In genomic region chr17:37160940-37161339, GRCh38 we compare ENCODE assay signal across 24 cellular contexts.
A peak's percentile ranks its signal among the peaks of the same experiment; 100 is the strongest.
DNase-seq lines count a peak whose midpoint lies in the region; ATAC-seq, FAIRE-seq and TF ChIP-seq lines count a peak whose summit lies in the region.
"Had no signal": no experiment of that assay in that cellular context is flagged by ENCODE, and none has a peak within 500 bp of the region (broad histone marks: within the 10 kb centered on the region; RNA-seq: fewer than 3 reads in every experiment).

No MANE protein-coding gene starts in this region.

- intact Hi-C loops in mammary epithelial cell (cut with micrococcal nuclease) (no loop called here), gastrocnemius medialis (cut with DNase I; ENCODE audit: low total_unique reads) (no loop called here), left colon (cut with DNase I, micrococcal nuclease) (no loop called here)
- intact Hi-C loops in CD4-positive, alpha-beta memory T cell (cut with micrococcal nuclease): no loop called here

- H3K36me3 Mint-ChIP-seq in CD4-positive, alpha-beta memory T cell: peaks cover 17 to 48% of the 10 kb centered on the region in 2 donors

- peak overlapping the region in 1 of 7 donors; percentile 33 for H3K27ac Mint-ChIP-seq in CD4-positive, alpha-beta memory T cell
- H3K27ac Mint-ChIP-seq: activated naive CD4-positive, alpha-beta T cell treated with anti-CD3 and anti-CD28 coated beads, Interleukin-2, amount 50 U/mL, for 72 hours; endodermal cell; stimulated activated naive B cell treated with anti-CD40 and anti-IgM and Interleukin-4, amounts not matched to agents 10 μg/mL and 1 μg/mL and 100 μg/mL, for 72 hours; T-helper 2 cell treated with Interferon-gamma antibody and Interleukin-4, amounts not matched to agents 5 μg/mL and 100 μg/mL, for 36 hours had no signal

- BruUV-seq in mammary epithelial cell (replicated peaks; lab: Mats Ljungman, UMichigan): no TSS peak

- ATAC-seq in A549 (peak; percentile 6 to 42; a peak in 3 of 6 replicates), foreskin keratinocyte (peak; percentile 27), GM18519 (IDR thresholded peaks at IDR 0.05; ENCODE audit: low FRiP score, unreplicated experiment) (no peak), gastrocnemius medialis (no peak), left colon (no peak)
- ATAC-seq: activated naive CD4-positive, alpha-beta T cell treated with anti-CD3 and anti-CD28 coated beads, Interleukin-2, amount 50 U/mL, for 72 hours; stimulated activated naive B cell treated with anti-CD40 and anti-IgM and Interleukin-4, amounts not matched to agents 10 μg/mL and 1 μg/mL and 100 μg/mL, for 72 hours had no signal

- H2AFZ ChIP-seq in mammary epithelial cell (ENCODE audit: low read depth, low read length): no peak overlapping the region

- no peaks in the 10 kb centered on the region for H4K20me1 ChIP-seq in mammary epithelial cell (ENCODE audit: insufficient read depth, low read length)

- in situ Hi-C loops in mammary epithelial cell (cut with MboI; ENCODE audit: low sequenced_read_pairs in 2 of 2) (no loop called here), gastrocnemius medialis (cut with MboI; ENCODE audit: low sequenced_read_pairs in 4 of 4) (no loop called here)

- no peaks in the 10 kb centered on the region for H3K9me3 Mint-ChIP-seq in CD4-positive, alpha-beta memory T cell
- H3K9me3 Mint-ChIP-seq: activated naive CD4-positive, alpha-beta T cell treated with anti-CD3 and anti-CD28 coated beads, Interleukin-2, amount 50 U/mL, for 72 hours; CD8-positive, alpha-beta memory T cell; endodermal cell; H9; stimulated activated naive B cell treated with anti-CD40 and anti-IgM and Interleukin-4, amounts not matched to agents 10 μg/mL and 1 μg/mL and 100 μg/mL, for 72 hours; T-helper 2 cell treated with Interferon-gamma antibody and Interleukin-4, amounts not matched to agents 5 μg/mL and 100 μg/mL, for 36 hours had no signal

- no peak for TF ChIP-seq RAD21 in A549 (conservative IDR thresholded peaks at IDR 0.05 in 1 of 2, IDR thresholded peaks at IDR 0.05 in 1 of 2)

- DNase-seq in A549 (ENCODE audit: low read depth in 1 of 2, low spot score in 1 of 2) (peak; percentile 20 to 37), HPDE6-E6E7 (ENCODE audit: extremely low spot score) (peak; percentile 25), mammary epithelial cell (peak; percentile 70), foreskin keratinocyte (peak; percentile 63 to 84), gastrocnemius medialis (no peak), left colon (no peak)
- no peak for DNase-seq in CD4-positive, alpha-beta memory T cell
- DNase-seq: ACHN; activated CD4-positive, alpha-beta T cell treated with anti-CD3 and anti-CD28 coated beads for 48 hours; activated T-cell treated with anti-CD3 and anti-CD28 coated beads, Interleukin-2, amount 50 U/mL, for 1 hour; caudate nucleus; CD8-positive, alpha-beta memory T cell; endodermal cell; H9; hippocampal formation; NCI-H1092; SIG-M5; stimulated activated naive B cell treated with anti-CD40 and anti-IgM and Interleukin-4, amounts not matched to agents 10 μg/mL and 1 μg/mL and 100 μg/mL, for 72 hours; transverse colon had no signal

- H3K4me1 ChIP-seq in A549 (peaks cover 5% of the 10 kb centered on the region; the same call in 1 of the 3 replicates), mammary epithelial cell (ENCODE audit: insufficient read depth, low read length) (peaks cover 10% of the 10 kb centered on the region), foreskin keratinocyte (peaks cover 17% of the 10 kb centered on the region), gastrocnemius medialis (no peaks in the 10 kb centered on the region)
- no peaks in the 10 kb centered on the region for H3K4me1 ChIP-seq in CD4-positive, alpha-beta memory T cell (ENCODE audit: insufficient read depth, low read length)
- H3K4me1 ChIP-seq: transverse colon had no signal

- H3K36me3 ChIP-seq in mammary epithelial cell (ENCODE audit: insufficient read depth, low read length) (peaks cover 12% of the 10 kb centered on the region), gastrocnemius medialis (no peaks in the 10 kb centered on the region)
- H3K36me3 ChIP-seq in CD4-positive, alpha-beta memory T cell (ENCODE audit: insufficient read depth, low read length): no peaks in the 10 kb centered on the region

- no peak for FAIRE-seq in A549 (lab: Jason Lieb, UNC)
- FAIRE-seq: G401.6, GM12892 had no signal

- CTCF ChIA-PET in A549 (lab: Yijun Ruan, JAX): interaction anchor here (1.5 kb wide), 1 partner anchor 12 kb away, joined by 7 read pairs; no protein-coding TSS in a partner anchor
- CTCF ChIA-PET in mammary epithelial cell (lab: Charles Lee; ENCODE audit: low non-redundant PET): no interaction called here
- CTCF ChIA-PET in CD4-positive, alpha-beta memory T cell (lab: Charles Lee; ENCODE audit: partially characterized antibody): no interaction called here

- POLR2A ChIA-PET in A549 (lab: Yijun Ruan, JAX): interaction anchor here (0.6 kb wide), 1 partner anchor 265 kb away, joined by 3 read pairs; no protein-coding TSS in a partner anchor
- POLR2A ChIA-PET in CD4-positive, alpha-beta memory T cell (lab: Charles Lee; ENCODE audit: partially characterized antibody): no interaction called here

- H3K9me3 ChIP-seq in A549 (no peaks in the 10 kb centered on the region), mammary epithelial cell (replicated peaks; ENCODE audit: insufficient read depth, low read length) (no peaks in the 10 kb centered on the region), gastrocnemius medialis (no peaks in the 10 kb centered on the region)
- H3K9me3 ChIP-seq in CD4-positive, alpha-beta memory T cell (ENCODE audit: control insufficient read depth in 1 of 2, low read length in 2 of 2): no peaks in the 10 kb centered on the region
- H3K9me3 ChIP-seq: transverse colon had no signal

- H3K27me3 ChIP-seq in mammary epithelial cell (ENCODE audit: insufficient read depth, low read length) (no peaks in the 10 kb centered on the region), foreskin keratinocyte (no peaks in the 10 kb centered on the region), gastrocnemius medialis (no peaks in the 10 kb centered on the region)
- H3K27me3 ChIP-seq in CD4-positive, alpha-beta memory T cell (ENCODE audit: insufficient read depth, low read length): no peaks in the 10 kb centered on the region
- H3K27me3 ChIP-seq: transverse colon had no signal

- dilution Hi-C loops in mammary epithelial cell (cut with HindIII; ENCODE audit: low sequenced_read_pairs): no loop called here

- TF ChIP-seq CTCF in A549 (IDR thresholded peaks at IDR 0.05) (no peak), mammary epithelial cell (conservative IDR thresholded peaks at IDR 0.05 in 1 of 2, IDR thresholded peaks at IDR 0.05 in 1 of 2; ENCODE audit: extremely low read depth in 1 of 2, insufficient read depth in 1 of 2, low read depth in 1 of 2, low read length in 2 of 2) (no peak), foreskin keratinocyte (conservative IDR thresholded peaks at IDR 0.05) (no peak), gastrocnemius medialis (IDR thresholded peaks at IDR 0.05 in 4 of 5, conservative IDR thresholded peaks at IDR 0.05 in 1 of 5) (no peak)

- no peak overlapping the region for H3K27ac ChIP-seq in A549
- no peak overlapping the region for H3K27ac ChIP-seq in mammary epithelial cell (ENCODE audit: insufficient read depth, low read depth, low read length)
- no peak overlapping the region for H3K27ac ChIP-seq in foreskin keratinocyte
- no peak overlapping the region for H3K27ac ChIP-seq in CD4-positive, alpha-beta memory T cell (ENCODE audit: low read depth, low read length)
- H3K27ac ChIP-seq in gastrocnemius medialis: no peak overlapping the region
- H3K27ac ChIP-seq: transverse colon had no signal

- peaks cover 5% of the 10 kb centered on the region for H3K79me2 ChIP-seq in mammary epithelial cell (ENCODE audit: insufficient read depth, low read length)

- H3K9ac ChIP-seq in mammary epithelial cell (ENCODE audit: insufficient read depth, low read length): no peak overlapping the region

- H3K4me1 Mint-ChIP-seq in CD4-positive, alpha-beta memory T cell: peaks cover 0 to 2% (median under 1%) of the 10 kb centered on the region in 4 donors
- H3K4me1 Mint-ChIP-seq: CD8-positive, alpha-beta memory T cell; stimulated activated naive B cell treated with anti-CD40 and anti-IgM and Interleukin-4, amounts not matched to agents 10 μg/mL and 1 μg/mL and 100 μg/mL, for 72 hours had no signal

- H3K4me3 ChIP-seq in A549: no peak overlapping the region
- no peak overlapping the region for H3K4me3 ChIP-seq in mammary epithelial cell (replicated peaks in 1 of 3; ENCODE audit: insufficient read depth in 1 of 3, low read depth in 2 of 3, low read length in 3 of 3)
- no peak overlapping the region for H3K4me3 ChIP-seq in CD4-positive, alpha-beta memory T cell (ENCODE audit: low read length in 2 of 2)
- H3K4me3 ChIP-seq in gastrocnemius medialis: no peak overlapping the region
- H3K4me3 ChIP-seq: transverse colon had no signal

- H3K4me2 ChIP-seq in A549 (no peak overlapping the region), mammary epithelial cell (ENCODE audit: insufficient read depth, low read depth, low read length) (no peak overlapping the region)

- no peak for TF ChIP-seq EP300 in A549 (IDR thresholded peaks at IDR 0.05)

- H3K4me3 Mint-ChIP-seq in CD4-positive, alpha-beta memory T cell: no peak overlapping the region
- H3K4me3 Mint-ChIP-seq: CD8-positive, alpha-beta memory T cell; endodermal cell; H9; stimulated activated naive B cell treated with anti-CD40 and anti-IgM and Interleukin-4, amounts not matched to agents 10 μg/mL and 1 μg/mL and 100 μg/mL, for 72 hours; T-helper 2 cell treated with Interferon-gamma antibody and Interleukin-4, amounts not matched to agents 5 μg/mL and 100 μg/mL, for 36 hours had no signal

- TF ChIP-seq POLR2A in A549 (IDR thresholded peaks at IDR 0.05; ENCODE audit: low read length): no peak
- TF ChIP-seq POLR2A in gastrocnemius medialis (IDR thresholded peaks at IDR 0.05): no peak

- H3K27me3 Mint-ChIP-seq in CD4-positive, alpha-beta memory T cell: no peaks in the 10 kb centered on the region
- H3K27me3 Mint-ChIP-seq: stimulated activated naive B cell treated with anti-CD40 and anti-IgM and Interleukin-4, amounts not matched to agents 10 μg/mL and 1 μg/mL and 100 μg/mL, for 72 hours had no signal

TF ChIP-seq in A549, 52 proteins besides CTCF, POLR2A, EP300 and RAD21 (continues in another document):
- TF ChIP-seq GATA3 (IDR thresholded peaks at IDR 0.05; ENCODE audit: borderline replicate concordance) (no peak), ELK1 (IDR thresholded peaks at IDR 0.05; ENCODE audit: low read depth, low read length) (no peak), HOXA7 (CRISPR knock-in tag; IDR thresholded peaks at IDR 0.05) (no peak), NFE2L2 (conservative IDR thresholded peaks at IDR 0.05; ENCODE audit: low read length) (no peak), HOXB13 (CRISPR knock-in tag; IDR thresholded peaks at IDR 0.05; ENCODE audit: low read depth) (no peak)

Comparison
In these comparisons a context has a peak if more than half of its experiments do, and no peak if none do; other contexts are left out.
1. ATAC-seq: peak in A549 (2 of 2) and foreskin keratinocyte (single experiment); none in GM18519 (single experiment), gastrocnemius medialis (0 of 2) and left colon (single experiment).
2. DNase-seq: peak in A549 (2 of 2), HPDE6-E6E7 (single experiment), mammary epithelial cell (single experiment) and foreskin keratinocyte (2 of 2); none in CD4-positive, alpha-beta memory T cell (0 of 5), gastrocnemius medialis (0 of 2) and left colon (0 of 2).